12 cellular contexts compared by ENCODE assay signal in the genomic region with DNA sequence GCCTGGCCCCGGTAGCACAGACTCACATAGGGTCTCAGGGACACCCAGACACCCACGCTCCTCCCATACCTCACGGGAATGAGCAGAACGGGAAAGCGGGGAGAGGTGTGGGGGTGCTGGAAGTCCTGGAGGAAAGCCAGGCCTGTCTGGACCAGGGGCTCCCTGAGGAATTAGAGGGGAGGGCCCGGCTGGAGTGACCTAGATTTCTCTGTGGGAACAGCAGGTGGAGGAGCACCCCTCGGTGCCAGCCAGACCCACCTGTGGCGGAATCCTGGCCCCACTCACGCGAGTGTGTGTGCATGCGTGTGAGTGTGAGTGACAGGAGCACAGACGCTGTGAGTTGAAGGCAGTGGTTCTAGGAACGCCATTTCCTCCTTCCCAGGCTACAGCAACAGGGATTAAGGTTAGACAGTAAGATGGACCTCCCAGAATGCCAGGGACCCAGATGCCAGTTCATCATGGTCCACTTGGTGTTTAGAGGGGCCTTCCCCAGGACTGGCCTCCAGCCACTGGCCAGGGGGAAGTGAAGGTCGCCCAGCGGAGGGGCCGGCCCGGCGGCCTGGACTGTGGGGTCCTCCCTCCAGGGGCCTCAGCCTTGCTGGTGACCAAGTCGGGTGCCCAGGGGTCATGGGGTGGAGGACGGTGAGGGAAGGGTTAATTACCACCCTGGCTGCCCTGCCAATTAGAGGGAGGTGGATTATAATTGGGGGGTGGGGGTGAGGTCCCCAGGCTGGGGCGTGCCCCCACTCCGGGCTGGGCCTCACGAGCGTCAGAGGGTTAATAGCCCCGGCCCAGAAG. TPM values are rescaled to one million over a fixed set of nuclear protein-coding genes. Genes with fewer than 3 reads are reported as not detected.
A peak's percentile ranks its signal among the peaks of the same experiment; 100 is the strongest.
DNase-seq lines count a peak whose midpoint lies in the region; ATAC-seq and TF ChIP-seq lines count a peak whose summit lies in the region.
"Had no signal": no experiment of that assay in that cellular context is flagged by ENCODE, and none has a peak within 500 bp of the region (broad histone marks: within the 10 kb centered on the region; RNA-seq: fewer than 3 reads in every experiment).

No MANE protein-coding gene starts in this region.

- H3K4me3 Mint-ChIP-seq in osteocyte (ENCODE audit: unreplicated experiment) = no peak overlapping the region

- H3K4me1 Mint-ChIP-seq in osteocyte (ENCODE audit: unreplicated experiment) = peaks cover 18% of the 10 kb centered on the region
- H3K4me1 Mint-ChIP-seq: brain had no signal

- H3K27me3 ChIP-seq in PC-3 (ENCODE audit: low read length) (no peaks in the 10 kb centered on the region), foreskin keratinocyte (no peaks in the 10 kb centered on the region), brain microvascular endothelial cell (replicated peaks) (peaks cover 6% of the 10 kb centered on the region)

- POLR2A ChIA-PET in PC-3 (lab: Charles Lee; ENCODE audit: unreplicated experiment) = no interaction called here

- no peaks in the 10 kb centered on the region for H3K9me3 Mint-ChIP-seq in osteocyte (ENCODE audit: unreplicated experiment)

- in situ Hi-C loops in brain microvascular endothelial cell (cut with HindIII; ENCODE audit: low pct_ligation_motif_present, low sequenced_read_pairs) = no loop called here

- no peaks in the 10 kb centered on the region for H3F3A ChIP-seq in PC-3 (ENCODE audit: low read length, unreplicated experiment)

- peak overlapping the region; percentile 90 for H3K4me3 ChIP-seq in PC-3 (ENCODE audit: low read length)
- no peak overlapping the region for H3K4me3 ChIP-seq in brain microvascular endothelial cell (ENCODE audit: low read depth, low read length)

- H3K36me3 ChIP-seq in PC-3 (ENCODE audit: low read depth, low read length) (peaks cover 26% of the 10 kb centered on the region), brain microvascular endothelial cell (replicated peaks) (no peaks in the 10 kb centered on the region)

- H3K4me1 ChIP-seq in PC-3 (ENCODE audit: insufficient read depth, low read length) (peaks cover 19% of the 10 kb centered on the region), foreskin keratinocyte (no peaks in the 10 kb centered on the region)

- no peak for DNase-seq in PC-3
- no peak for DNase-seq in foreskin keratinocyte
- DNase-seq in osteocyte (ENCODE audit: extremely low spot score, unreplicated experiment) = no peak
- no peak for DNase-seq in activated effector memory CD4-positive, alpha-beta T cell treated with anti-CD3 and anti-CD28 coated beads, Interleukin-2, amount 50 U/mL, for 16 hours
- no peak for DNase-seq in NCI-H510A treated with DMSO at 0.1 percent for 48 hours (lab: John Stamatoyannopoulos, UW)
- no peak for DNase-seq in NCI-H526 (lab: John Stamatoyannopoulos, UW)
- no peak for DNase-seq in brain microvascular endothelial cell
- DNase-seq: activated CD4-positive, alpha-beta T cell treated with anti-CD3 and anti-CD28 coated beads for 4 hours; NCI-H1930 had no signal

- intact Hi-C loops in PC-3 (cut with micrococcal nuclease) = loop anchor here (10.0 kb wide), 1 partner anchor 50 kb away; a partner anchor contains a TSS

- 0 out of 2 replicates have a peak overlapping the region, but pooled peaks have one; percentile 30 for H2AFZ ChIP-seq in PC-3 (ENCODE audit: low read length)

- H3K9me2 ChIP-seq in PC-3 (replicated peaks; ENCODE audit: low read length) = no peaks in the 10 kb centered on the region

- TF ChIP-seq CTCF in C4-2B (conservative IDR thresholded peaks at IDR 0.05) (no peak), PC-3 (conservative IDR thresholded peaks at IDR 0.05; ENCODE audit: low read depth, low read length) (no peak), foreskin keratinocyte (conservative IDR thresholded peaks at IDR 0.05) (no peak), osteocyte (IDR thresholded peaks at IDR 0.05) (no peak), brain microvascular endothelial cell (IDR thresholded peaks at IDR 0.05; ENCODE audit: low read depth, low read length, missing control alignments) (no peak)

- H3K27ac ChIP-seq in C4-2B (peak overlapping the region; percentile 93), PC-3 (ENCODE audit: low read length) (peak overlapping the region; percentile 98), foreskin keratinocyte (peak overlapping the region; percentile 48), brain microvascular endothelial cell (no peak overlapping the region)
- H3K27ac ChIP-seq: KMS-11 had no signal

- no peaks in the 10 kb centered on the region for H3K9me3 ChIP-seq in PC-3 (ENCODE audit: low read length)

- peak overlapping the region; percentile 75 for H3K27ac Mint-ChIP-seq in osteocyte (ENCODE audit: unreplicated experiment)
- H3K27ac Mint-ChIP-seq: brain had no signal

- peak overlapping the region; percentile 99 for H3K9ac ChIP-seq in PC-3 (ENCODE audit: low read length)
- H3K9ac ChIP-seq: KMS-11 had no signal

- CTCF ChIA-PET in PC-3 (lab: Charles Lee) = interaction anchor here (0.8 kb wide), 1 partner anchor 27 kb away, joined by 4 read pairs; no protein-coding TSS in a partner anchor

- H3K36me3 Mint-ChIP-seq in osteocyte (ENCODE audit: unreplicated experiment) = no peaks in the 10 kb centered on the region
- H3K36me3 Mint-ChIP-seq: brain had no signal

- TSS peak; percentile 70 for BruUV-seq in PC-3 (replicated peaks; lab: Mats Ljungman, UMichigan)

- H3K4me2 ChIP-seq in PC-3 (ENCODE audit: low read length) = peak overlapping the region; percentile 96
- H3K4me2 ChIP-seq: KMS-11 had no signal

- no peaks in the 10 kb centered on the region for H3K27me3 Mint-ChIP-seq in osteocyte (ENCODE audit: unreplicated experiment)

- H4K20me1 ChIP-seq in PC-3 (ENCODE audit: low read length) = peaks cover 12% of the 10 kb centered on the region; the same call in 1 of the 2 replicates

- H3K79me2 ChIP-seq in PC-3 (ENCODE audit: low read length) = peaks cover 42% of the 10 kb centered on the region

- ATAC-seq in PC-3 = 0 out of 2 replicates have a peak, but pooled peaks have one; percentile 2
- no peak for ATAC-seq in foreskin keratinocyte

RNA-seq across cellular contexts. Expression of a gene that starts 1.0 kb away (rescaled TPM):
- total RNA-seq in PC-3 (2014; rRNA removed) (218 and 222 TPM in 2 replicates), foreskin keratinocyte (148 and 170 TPM in 2 replicates), osteocyte (0.40 and 0.50 TPM in 2 replicates)
- 149 and 165 TPM in 2 replicates for polyA plus RNA-seq in foreskin keratinocyte

RNA-seq across cellular contexts. Expression of a gene that starts 19.7 kb away (rescaled TPM):
- total RNA-seq in PC-3 (2014; rRNA removed) (85.4 and 112 TPM in 2 replicates), foreskin keratinocyte (10.8 and 11.8 TPM in 2 replicates), osteocyte (27.0 and 28.0 TPM in 2 replicates)
- 14.4 and 17.7 TPM in 2 replicates for polyA plus RNA-seq in foreskin keratinocyte

RNA-seq across cellular contexts. Expression of a gene that starts 25.8 kb away (rescaled TPM):
- total RNA-seq in PC-3 (2014; rRNA removed) (52.9 and 87.9 TPM in 2 replicates), foreskin keratinocyte (12.7 and 28.4 TPM in 2 replicates), osteocyte (61.0 and 63.3 TPM in 2 replicates)
- 13.6 and 37.2 TPM in 2 replicates for polyA plus RNA-seq in foreskin keratinocyte

RNA-seq across cellular contexts. Expression of a gene that starts 46.8 kb away (rescaled TPM):
- total RNA-seq in PC-3 (2014; rRNA removed) (16.6 and 22.5 TPM in 2 replicates), foreskin keratinocyte (19.0 and 26.0 TPM in 2 replicates), osteocyte (not detected in 2 replicates)
- 23.1 and 31.2 TPM in 2 replicates for polyA plus RNA-seq in foreskin keratinocyte

RNA-seq across cellular contexts. Expression of a gene that starts 55.0 kb away (rescaled TPM):
- total RNA-seq in PC-3 (2014; rRNA removed) (53.0 and 91.0 TPM in 2 replicates), foreskin keratinocyte (28.1 and 30.0 TPM in 2 replicates), osteocyte (55.3 and 56.1 TPM in 2 replicates)
- polyA plus RNA-seq in foreskin keratinocyte = 33.1 and 38.2 TPM in 2 replicates

Comparison
In these comparisons a context has a peak if more than half of its experiments do, and no peak if none do; other contexts are left out.
1. RNA of a gene that starts 1.0 kb away (total RNA-seq): 218 to 222 TPM in PC-3 and 148 to 170 TPM in foreskin keratinocyte; 0.40 to 0.50 TPM in osteocyte; every median in the first group is over 10 times any median in the second.